Comparison of ENCODE assay signal across 8 cellular contexts in the genomic region with DNA sequence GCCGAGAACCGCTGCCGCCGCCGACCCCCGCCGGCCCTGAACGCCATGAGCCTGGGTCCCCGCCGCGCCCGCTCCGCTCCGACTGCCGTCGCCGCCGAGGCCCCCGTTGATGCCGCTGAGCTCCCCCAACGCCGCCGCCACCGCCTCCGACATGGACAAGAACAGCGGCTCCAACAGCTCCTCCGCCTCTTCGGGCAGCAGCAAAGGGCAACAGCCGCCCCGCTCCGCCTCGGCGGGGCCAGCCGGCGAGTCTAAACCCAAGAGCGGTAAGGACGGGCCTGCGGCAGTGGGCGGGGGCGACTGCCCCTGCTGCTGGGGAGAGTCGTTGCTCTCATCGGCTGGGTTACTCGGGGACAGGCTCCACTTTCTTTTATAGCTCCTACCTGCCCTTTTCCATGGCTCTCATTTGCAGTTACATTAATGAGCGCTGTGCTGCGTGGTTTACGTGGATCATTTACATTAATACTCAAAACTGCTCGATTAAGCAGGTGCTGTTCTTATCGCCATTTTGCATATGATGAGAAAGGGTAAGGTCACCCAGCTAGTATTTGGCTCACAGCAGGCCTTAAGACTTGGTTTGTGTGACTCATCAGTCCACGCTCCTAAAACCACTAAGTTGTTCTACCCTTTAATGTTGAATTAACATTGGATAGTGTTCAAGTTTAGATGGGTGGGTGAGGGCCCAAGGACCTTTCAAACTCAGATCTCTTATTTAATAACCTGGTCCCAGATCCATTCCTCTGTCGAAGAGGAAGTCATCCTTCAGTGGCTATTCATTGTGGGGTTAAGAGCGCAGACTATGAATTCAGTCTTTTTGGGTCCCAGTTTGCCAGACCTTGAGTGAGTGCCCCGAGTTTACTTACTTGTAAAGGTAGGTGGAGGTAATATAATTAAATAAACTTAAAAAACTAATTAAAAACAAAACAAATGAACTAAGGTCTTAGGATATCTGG. TPM values are rescaled to one million over a fixed set of nuclear protein-coding genes. Genes with fewer than 3 reads are reported as not detected.
DNase-seq lines count a peak whose midpoint lies in the region; ATAC-seq and TF ChIP-seq lines count a peak whose summit lies in the region.

No MANE protein-coding gene starts in this region.

- POLR2A ChIA-PET in naive thymus-derived CD8-positive, alpha-beta T cell (lab: Charles Lee) = interaction anchor here (0.8 to 2.0 kb wide), 11 partner anchors 9 to 242 kb away, joined by 3 to 6 read pairs (median 4); partner anchors contain the start of genes COX6A1, DYNLL1, POP5 and RNU4-1

- peaks cover 44 to 48% of the 10 kb centered on the region in 2 donors for H3K4me1 ChIP-seq in thoracic aorta (ENCODE audit: control insufficient read depth in 1 of 2, low read depth in 2 of 2)

- peaks cover 0 to 17% (median 0%) of the 10 kb centered on the region in 3 donors for H3K36me3 Mint-ChIP-seq in naive thymus-derived CD8-positive, alpha-beta T cell

- peak overlapping the region; percentile 91 to 97 (median 94) for H3K4me3 Mint-ChIP-seq in naive thymus-derived CD8-positive, alpha-beta T cell

- no peaks in the 10 kb centered on the region for H3K9me3 Mint-ChIP-seq in naive thymus-derived CD8-positive, alpha-beta T cell

- H3K27me3 Mint-ChIP-seq in naive thymus-derived CD8-positive, alpha-beta T cell = no peaks in the 10 kb centered on the region

- no peaks in the 10 kb centered on the region for H3K36me3 ChIP-seq in thoracic aorta

- H3K4me1 Mint-ChIP-seq in naive thymus-derived CD8-positive, alpha-beta T cell = peaks cover 23 to 58% (median 47%) of the 10 kb centered on the region in 4 donors

- DNase-seq in NCI-H524 (lab: John Stamatoyannopoulos, UW) (peak; percentile 6 to 22), NCI-H524 treated with DMSO at 0.1 percent for 48 hours (lab: John Stamatoyannopoulos, UW) (no peak), NCI-H748 treated with DMSO at 0.1 percent for 48 hours (lab: John Stamatoyannopoulos, UW) (peak; percentile 21), epithelial cell of proximal tubule (ENCODE audit: low read depth) (no peak), thoracic aorta (ENCODE audit: low spot score) (no peak)
- DNase-seq in activated CD8-positive, alpha-beta memory T cell treated with anti-CD3 and anti-CD28 coated beads, Interleukin-2, amount 50 U/mL, for 48 hours = peak; percentile 76
- DNase-seq in naive thymus-derived CD8-positive, alpha-beta T cell = peak in 7 of 10 donors; percentile 24 to 74 (median 41)

- H3K4me3 ChIP-seq in epithelial cell of proximal tubule (ENCODE audit: low read depth, low read length) (peak overlapping the region; percentile 81), thoracic aorta (peak overlapping the region; percentile 83)

- TF ChIP-seq CTCF in epithelial cell of proximal tubule (conservative IDR thresholded peaks at IDR 0.05; ENCODE audit: low read depth, low read length) (no peak), thoracic aorta (IDR thresholded peaks at IDR 0.05) (no peak)

- peak overlapping the region; percentile 90 to 97 (median 95) for H3K27ac Mint-ChIP-seq in naive thymus-derived CD8-positive, alpha-beta T cell

- peak overlapping the region; percentile 86 to 90 for H3K27ac ChIP-seq in thoracic aorta

- H3K9me3 ChIP-seq in thoracic aorta = no peaks in the 10 kb centered on the region

- H3K27me3 ChIP-seq in thoracic aorta (replicated peaks; ENCODE audit: insufficient read depth) = no peaks in the 10 kb centered on the region

- peak; percentile 42 for ATAC-seq in HG02973 (IDR thresholded peaks at IDR 0.05; ENCODE audit: unreplicated experiment)
- peak; percentile 62 for ATAC-seq in naive thymus-derived CD8-positive, alpha-beta T cell
- peak; percentile 63 for ATAC-seq in thoracic aorta (ENCODE audit: insufficient number of reproducible peaks, low FRiP score, low read depth)

RNA-seq across cellular contexts. Expression of gene RNF10, which starts 0.8 kb away (rescaled TPM):
- total RNA-seq in epithelial cell of proximal tubule (66.9 and 81.2 TPM in 2 replicates), thoracic aorta (100 to 1,000 TPM in 1 of 2 donors, 10 to 100 TPM in 1; 98.0 to 165 TPM)
- 100 to 1,000 TPM; 246 to 247 TPM for total RNA-seq in naive thymus-derived CD8-positive, alpha-beta T cell
- 100 to 1,000 TPM in 1 of 3 donors, 10 to 100 TPM in 2; 84.3 to 119 (median 86.1) TPM for polyA plus RNA-seq in naive thymus-derived CD8-positive, alpha-beta T cell

RNA-seq across cellular contexts. Expression of gene COQ5, which starts 6.0 kb away (rescaled TPM):
- total RNA-seq in epithelial cell of proximal tubule = 40.8 and 46.3 TPM in 2 replicates
- 10 to 100 TPM; 24.5 to 25.2 TPM for total RNA-seq in naive thymus-derived CD8-positive, alpha-beta T cell
- 10 to 100 TPM; 32.8 to 49.1 (median 39.1) TPM for polyA plus RNA-seq in naive thymus-derived CD8-positive, alpha-beta T cell
- 10 to 100 TPM; 16.5 to 38.0 TPM for total RNA-seq in thoracic aorta

RNA-seq across cellular contexts. Expression of gene DYNLL1, which starts 39.1 kb away (rescaled TPM):
- 357 and 388 TPM in 2 replicates for total RNA-seq in epithelial cell of proximal tubule
- 10 to 100 TPM; 57.0 to 57.8 TPM for total RNA-seq in naive thymus-derived CD8-positive, alpha-beta T cell
- polyA plus RNA-seq in naive thymus-derived CD8-positive, alpha-beta T cell = 100 to 1,000 TPM; 156 to 192 (median 179) TPM
- total RNA-seq in thoracic aorta = 100 to 1,000 TPM; 167 to 199 TPM

RNA-seq across cellular contexts. Expression of gene POP5, which starts 46.2 kb away (rescaled TPM):
- total RNA-seq in epithelial cell of proximal tubule = 23.1 and 54.5 TPM in 2 replicates
- total RNA-seq in naive thymus-derived CD8-positive, alpha-beta T cell = 10 to 100 TPM; 68.7 to 75.7 TPM
- polyA plus RNA-seq in naive thymus-derived CD8-positive, alpha-beta T cell = 100 to 1,000 TPM; 121 to 126 (median 124) TPM
- total RNA-seq in thoracic aorta = 10 to 100 TPM; 22.3 to 42.4 TPM

Comparison
In these comparisons a context has a peak if more than half of its experiments do, and no peak if none do; other contexts are left out.
1. DNase-seq: peak in NCI-H524 (2 of 2), NCI-H748 treated with DMSO at 0.1 percent for 48 hours (single experiment), activated CD8-positive, alpha-beta memory T cell treated with anti-CD3 and anti-CD28 coated beads, Interleukin-2, amount 50 U/mL, for 48 hours (single experiment) and naive thymus-derived CD8-positive, alpha-beta T cell (7 of 10); none in NCI-H524 treated with DMSO at 0.1 percent for 48 hours (single experiment), epithelial cell of proximal tubule (single experiment) and thoracic aorta (single experiment).
2. Peak in every context shown above with its lines, with median percentiles within 50 percentile points of each other: ATAC-seq.